Comparison of ENCODE assay signal across 8 cellular contexts in the genomic region with DNA sequence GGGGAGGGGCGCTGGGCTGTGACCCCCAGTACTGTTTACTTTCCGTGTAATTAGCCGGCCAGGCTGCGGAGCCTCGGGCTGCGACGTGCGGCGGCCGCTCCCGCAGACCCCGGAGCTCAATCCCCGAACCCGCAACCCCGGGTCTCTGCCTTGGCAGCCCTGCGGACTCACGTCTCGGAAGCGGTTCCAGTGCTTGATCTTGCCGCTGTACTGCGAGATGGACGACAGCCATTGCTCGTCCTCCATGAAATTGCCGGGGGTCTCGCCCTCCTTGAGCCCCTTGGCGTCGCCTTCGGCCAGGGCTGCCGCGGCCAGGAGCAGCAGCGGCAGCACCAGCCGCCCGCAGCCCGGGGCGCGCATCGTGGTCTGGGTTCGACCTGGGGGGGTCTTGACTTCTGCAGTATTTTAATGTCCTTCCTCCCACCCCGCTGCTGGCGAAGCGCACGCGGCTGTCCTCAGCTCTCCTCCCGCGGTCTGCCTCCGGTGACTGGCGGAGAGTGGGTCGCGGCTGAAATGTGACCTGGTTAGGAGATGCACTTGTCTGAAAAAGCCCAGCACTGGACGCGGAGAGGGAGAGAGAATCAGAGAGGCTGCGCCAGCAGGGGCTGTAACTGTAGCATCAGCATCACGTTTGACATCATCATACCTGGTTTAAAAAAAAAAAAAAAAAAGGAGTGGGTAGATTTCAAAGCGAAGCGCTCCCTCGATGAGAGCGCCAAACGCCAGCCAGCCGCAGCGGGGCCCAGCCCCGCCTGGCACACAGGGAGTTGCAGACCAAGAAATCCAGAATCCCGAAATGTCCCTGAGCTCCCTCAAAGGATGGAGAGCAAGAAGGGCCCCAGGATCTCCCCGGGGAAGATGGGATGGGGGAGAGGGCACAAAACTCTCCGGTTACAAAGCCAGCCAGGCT. TPM values are rescaled to one million over a fixed set of nuclear protein-coding genes. Genes with fewer than 3 reads are reported as not detected.
DNase-seq lines count a peak whose midpoint lies in the region; ATAC-seq and TF ChIP-seq lines count a peak whose summit lies in the region.

A gene with protein sequence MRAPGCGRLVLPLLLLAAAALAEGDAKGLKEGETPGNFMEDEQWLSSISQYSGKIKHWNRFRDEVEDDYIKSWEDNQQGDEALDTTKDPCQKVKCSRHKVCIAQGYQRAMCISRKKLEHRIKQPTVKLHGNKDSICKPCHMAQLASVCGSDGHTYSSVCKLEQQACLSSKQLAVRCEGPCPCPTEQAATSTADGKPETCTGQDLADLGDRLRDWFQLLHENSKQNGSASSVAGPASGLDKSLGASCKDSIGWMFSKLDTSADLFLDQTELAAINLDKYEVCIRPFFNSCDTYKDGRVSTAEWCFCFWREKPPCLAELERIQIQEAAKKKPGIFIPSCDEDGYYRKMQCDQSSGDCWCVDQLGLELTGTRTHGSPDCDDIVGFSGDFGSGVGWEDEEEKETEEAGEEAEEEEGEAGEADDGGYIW (minus strand): TSS at position 583 of the 910 bp plus-strand sequence. CDS start 223 bp downstream, at position 360.

- TF ChIP-seq CTCF in endothelial cell (IDR thresholded peaks at IDR 0.05; ENCODE audit: unreplicated experiment): no peak

- H3K4me1 Mint-ChIP-seq in endothelial cell (ENCODE audit: unreplicated experiment) (peaks cover 19% of the 10 kb centered on the region), naive B cell (peaks cover 37 to 52% (median 50%) of the 10 kb centered on the region in 3 donors)
- peaks cover 66% of the 10 kb centered on the region for H3K4me1 Mint-ChIP-seq in stimulated activated naive CD8-positive, alpha-beta T cell treated with anti-CD3 and anti-CD28 coated beads, Interleukin-15, amount 100 ng/mL, for 72 hours

- H3K27me3 Mint-ChIP-seq in endothelial cell (ENCODE audit: unreplicated experiment) (peaks cover 19% of the 10 kb centered on the region), naive B cell (no peaks in the 10 kb centered on the region)
- no peaks in the 10 kb centered on the region for H3K27me3 Mint-ChIP-seq in stimulated activated naive CD8-positive, alpha-beta T cell treated with anti-CD3 and anti-CD28 coated beads, Interleukin-15, amount 100 ng/mL, for 72 hours

- H3K36me3 Mint-ChIP-seq in endothelial cell (ENCODE audit: low read depth, unreplicated experiment): peaks cover 7% of the 10 kb centered on the region
- peaks cover 0 to 7% of the 10 kb centered on the region in 2 donors for H3K36me3 Mint-ChIP-seq in naive B cell

- H3K27ac Mint-ChIP-seq in endothelial cell (ENCODE audit: unreplicated experiment) (no peak within 1 kb of the TSS), naive B cell (peak within 1 kb of the TSS; percentile 96 to 100 (median 100))
- H3K27ac Mint-ChIP-seq in stimulated activated naive CD8-positive, alpha-beta T cell treated with anti-CD3 and anti-CD28 coated beads, Interleukin-15, amount 100 ng/mL, for 72 hours: peak within 1 kb of the TSS; percentile 99

- H3K4me3 Mint-ChIP-seq in endothelial cell (ENCODE audit: unreplicated experiment) (peak within 1 kb of the TSS; percentile 87), naive B cell (peak within 1 kb of the TSS; percentile 97 to 100 (median 98))
- H3K4me3 Mint-ChIP-seq in stimulated activated naive CD8-positive, alpha-beta T cell treated with anti-CD3 and anti-CD28 coated beads, Interleukin-15, amount 100 ng/mL, for 72 hours: peak within 1 kb of the TSS; percentile 98 to 100

- no peaks in the 10 kb centered on the region for H3K9me3 Mint-ChIP-seq in endothelial cell (ENCODE audit: unreplicated experiment)
- no peaks in the 10 kb centered on the region for H3K9me3 Mint-ChIP-seq in naive B cell
- H3K9me3 Mint-ChIP-seq in stimulated activated naive CD8-positive, alpha-beta T cell treated with anti-CD3 and anti-CD28 coated beads, Interleukin-15, amount 100 ng/mL, for 72 hours: no peaks in the 10 kb centered on the region

- ATAC-seq in naive B cell (ENCODE audit: low read depth in 2 of 2) (peak; percentile 58 to 64), HG03045 (IDR thresholded peaks at IDR 0.05; ENCODE audit: unreplicated experiment) (no peak), GM19395 (IDR thresholded peaks at IDR 0.05; ENCODE audit: unreplicated experiment) (no peak)
- ATAC-seq in stimulated activated naive CD8-positive, alpha-beta T cell treated with anti-CD3 and anti-CD28 coated beads, Interleukin-15, amount 100 ng/mL, for 72 hours: peak; percentile 65

- DNase-seq in NCI-H146 (lab: John Stamatoyannopoulos, UW) (peak; percentile 51), NCI-H146 treated with DMSO at 0.1 percent for 48 hours (lab: John Stamatoyannopoulos, UW; ENCODE audit: unreplicated experiment) (no peak), endothelial cell (ENCODE audit: low spot score) (no peak), naive B cell (peak; percentile 71)
- DNase-seq in activated CD8-positive, alpha-beta memory T cell treated with anti-CD3 and anti-CD28 coated beads, Interleukin-2, amount 50 U/mL, for 1 hour (ENCODE audit: extremely low read depth): peak; percentile 72
- peak; percentile 67 to 76 for DNase-seq in stimulated activated naive CD8-positive, alpha-beta T cell treated with anti-CD3 and anti-CD28 coated beads, Interleukin-15, amount 100 ng/mL, for 72 hours

RNA-seq across cellular contexts. Expression of the gene that starts here (rescaled TPM):
- total RNA-seq in endothelial cell (ENCODE audit: unreplicated experiment): 3.4 TPM
- 10 to 100 TPM; 27.8 to 59.5 (median 46.3) TPM for polyA plus RNA-seq in naive B cell (ENCODE audit: low read depth in 6 of 6)

Comparison
In these comparisons a context has a peak if more than half of its experiments do, and no peak if none do; other contexts are left out.
1. DNase-seq: peak in NCI-H146 (single experiment), activated CD8-positive, alpha-beta memory T cell treated with anti-CD3 and anti-CD28 coated beads, Interleukin-2, amount 50 U/mL, for 1 hour (single experiment), naive B cell (single experiment) and stimulated activated naive CD8-positive, alpha-beta T cell treated with anti-CD3 and anti-CD28 coated beads, Interleukin-15, amount 100 ng/mL, for 72 hours (2 of 2); none in NCI-H146 treated with DMSO at 0.1 percent for 48 hours (single experiment) and endothelial cell (single experiment).
2. ATAC-seq: peak in naive B cell (2 of 2) and stimulated activated naive CD8-positive, alpha-beta T cell treated with anti-CD3 and anti-CD28 coated beads, Interleukin-15, amount 100 ng/mL, for 72 hours (single experiment); none in HG03045 (single experiment) and GM19395 (single experiment).
3. Peak in every context shown above with its lines, with median percentiles within 50 percentile points of each other: H3K4me3 Mint-ChIP-seq.